In the genomic region with DNA sequence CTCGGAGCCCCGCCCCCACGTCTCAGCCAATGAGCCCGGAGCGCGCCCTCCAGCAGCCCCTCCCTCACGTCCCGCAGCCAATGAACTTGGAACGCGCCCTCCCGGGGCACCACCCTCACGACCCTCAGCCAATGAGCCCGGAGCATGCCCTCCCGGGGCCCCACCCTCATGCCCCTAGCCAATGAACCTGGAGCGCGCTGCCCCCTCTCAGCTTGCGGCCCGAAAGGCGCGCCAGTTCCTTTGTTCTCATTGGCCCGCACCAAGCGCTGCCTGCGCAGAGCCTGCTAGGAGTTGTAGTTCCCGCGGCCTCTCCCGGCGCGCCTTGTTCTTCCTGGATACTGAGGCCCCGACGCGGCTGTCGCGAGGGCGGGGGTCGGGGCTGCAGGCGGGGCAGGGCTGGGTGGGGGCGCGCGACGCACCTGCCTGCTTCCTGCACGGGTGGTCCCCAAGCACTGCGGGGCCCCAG, we compare ENCODE assay signal across 1 cellular context.
A peak's percentile ranks its signal among the peaks of the same experiment; 100 is the strongest.
TF ChIP-seq lines count a peak whose summit lies in the region.

A gene (plus strand): TSS at position 325 of the 466 bp plus-strand sequence. CDS start 339 bp downstream, outside the sequence.

TF ChIP-seq in IMR-90, 13 proteins besides CTCF, POLR2A, EP300 and RAD21 (continued from another document):
- TF ChIP-seq, protein P1, sequence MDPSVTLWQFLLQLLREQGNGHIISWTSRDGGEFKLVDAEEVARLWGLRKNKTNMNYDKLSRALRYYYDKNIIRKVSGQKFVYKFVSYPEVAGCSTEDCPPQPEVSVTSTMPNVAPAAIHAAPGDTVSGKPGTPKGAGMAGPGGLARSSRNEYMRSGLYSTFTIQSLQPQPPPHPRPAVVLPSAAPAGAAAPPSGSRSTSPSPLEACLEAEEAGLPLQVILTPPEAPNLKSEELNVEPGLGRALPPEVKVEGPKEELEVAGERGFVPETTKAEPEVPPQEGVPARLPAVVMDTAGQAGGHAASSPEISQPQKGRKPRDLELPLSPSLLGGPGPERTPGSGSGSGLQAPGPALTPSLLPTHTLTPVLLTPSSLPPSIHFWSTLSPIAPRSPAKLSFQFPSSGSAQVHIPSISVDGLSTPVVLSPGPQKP (IDR thresholded peaks at IDR 0.05; ENCODE audit: borderline replicate concordance, low read depth, low read length): no peak
- TF ChIP-seq, protein P2, sequence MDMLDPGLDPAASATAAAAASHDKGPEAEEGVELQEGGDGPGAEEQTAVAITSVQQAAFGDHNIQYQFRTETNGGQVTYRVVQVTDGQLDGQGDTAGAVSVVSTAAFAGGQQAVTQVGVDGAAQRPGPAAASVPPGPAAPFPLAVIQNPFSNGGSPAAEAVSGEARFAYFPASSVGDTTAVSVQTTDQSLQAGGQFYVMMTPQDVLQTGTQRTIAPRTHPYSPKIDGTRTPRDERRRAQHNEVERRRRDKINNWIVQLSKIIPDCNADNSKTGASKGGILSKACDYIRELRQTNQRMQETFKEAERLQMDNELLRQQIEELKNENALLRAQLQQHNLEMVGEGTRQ (IDR thresholded peaks at IDR 0.05; ENCODE audit: low read depth, low read length): peak; percentile 39
- TF ChIP-seq MAZ (IDR thresholded peaks at IDR 0.05; ENCODE audit: borderline replicate concordance, low read depth, low read length) (peak; percentile 92; the same call in 1 of the 2 replicates), BHLHE40 (IDR thresholded peaks at IDR 0.05; ENCODE audit: low read depth, low read length) (no peak), MXI1 (IDR thresholded peaks at IDR 0.05; ENCODE audit: borderline replicate concordance, low read depth, low read length) (0 out of 2 replicates have a peak, but pooled peaks have one; percentile 29), CEBPB (IDR thresholded peaks at IDR 0.05; ENCODE audit: low read depth, low read length) (no peak), MAFK (IDR thresholded peaks at IDR 0.05; ENCODE audit: low read depth, low read length) (no peak), NFE2L2 (IDR thresholded peaks at IDR 0.05; ENCODE audit: low read depth, low read length) (no peak), SMC3 (IDR thresholded peaks at IDR 0.05; ENCODE audit: low read depth, low read length) (no peak), RFX5 (IDR thresholded peaks at IDR 0.05; ENCODE audit: low read depth, low read length) (no peak)
